ENCODE assay signal across 7 cellular contexts in the genomic region with DNA sequence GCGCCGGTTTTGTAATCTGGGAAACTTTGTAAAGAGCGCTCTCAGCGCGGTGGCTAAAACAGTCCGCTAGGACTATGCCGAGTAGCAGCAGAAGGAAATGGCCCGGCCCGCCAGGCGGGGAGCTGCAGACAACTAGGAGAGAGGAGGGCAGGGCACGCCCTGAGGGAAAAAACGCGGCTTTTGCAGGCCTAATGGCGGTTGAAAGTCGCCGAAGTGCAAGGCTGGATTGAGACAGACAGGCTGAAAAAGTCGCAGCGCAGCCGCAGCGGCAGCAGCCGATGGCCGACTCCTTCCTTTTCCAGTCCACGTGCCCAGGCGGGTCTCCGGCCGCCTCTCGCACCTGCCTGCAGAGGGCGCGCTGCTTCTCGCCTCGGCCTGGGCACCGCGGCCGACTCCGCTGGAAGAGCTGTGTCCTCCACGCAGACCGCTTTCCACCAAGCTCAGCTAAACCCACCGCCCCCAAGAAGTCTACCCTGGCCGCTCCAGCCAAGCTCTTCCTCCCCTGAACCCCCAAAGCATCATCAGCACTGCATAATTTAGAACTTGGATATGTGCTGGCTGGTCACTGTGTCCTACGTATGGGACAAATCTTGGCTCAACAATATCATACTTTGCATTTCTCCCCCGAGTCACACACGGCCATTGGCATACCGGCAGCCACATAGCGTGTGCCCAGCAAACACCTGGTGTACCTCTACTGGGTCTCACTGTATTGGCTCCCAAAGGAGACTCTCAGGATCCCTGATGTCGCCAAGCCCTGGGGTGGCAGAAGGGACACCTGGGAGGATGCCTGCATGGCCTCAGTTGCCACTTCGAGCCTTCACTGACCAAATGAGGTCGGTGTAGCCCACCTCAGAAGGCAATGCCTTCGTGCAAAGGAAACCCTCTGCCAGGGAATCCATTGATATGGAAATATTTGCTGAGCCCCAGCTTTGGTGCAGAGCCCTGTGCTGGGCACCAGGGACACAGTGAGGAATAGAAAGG. TPM values are rescaled to one million over a fixed set of nuclear protein-coding genes. Genes with fewer than 3 reads are reported as not detected.
A peak's percentile ranks its signal among the peaks of the same experiment; 100 is the strongest.
DNase-seq lines count a peak whose midpoint lies in the region; ATAC-seq and TF ChIP-seq lines count a peak whose summit lies in the region.

No MANE protein-coding gene starts in this region.

- no peaks in the 10 kb centered on the region for H3K36me3 ChIP-seq in effector memory CD4-positive, alpha-beta T cell (ENCODE audit: control insufficient read depth, insufficient read depth, low read length)
- no peaks in the 10 kb centered on the region for H3K36me3 ChIP-seq in mesodermal cell (ENCODE audit: control insufficient read depth, insufficient read depth, low read length)

- H3K4me3 Mint-ChIP-seq in activated CD4-positive, alpha-beta memory T cell treated with anti-CD3 and anti-CD28 coated beads, Interleukin-2, amount 10 ng/mL, durations not matched to agents 7 days and 5 days, result peak overlapping the region; percentile 64

- H3K27ac Mint-ChIP-seq in activated CD4-positive, alpha-beta memory T cell treated with anti-CD3 and anti-CD28 coated beads, Interleukin-2, amount 10 ng/mL, durations not matched to agents 7 days and 5 days, result peak overlapping the region; percentile 59

- no peaks in the 10 kb centered on the region for H3K36me3 Mint-ChIP-seq in activated CD4-positive, alpha-beta memory T cell treated with anti-CD3 and anti-CD28 coated beads, Interleukin-2, amount 10 ng/mL, durations not matched to agents 7 days and 5 days (ENCODE audit: low read depth)

- peaks cover 4% of the 10 kb centered on the region for H3K27me3 Mint-ChIP-seq in activated CD4-positive, alpha-beta memory T cell treated with anti-CD3 and anti-CD28 coated beads, Interleukin-2, amount 10 ng/mL, durations not matched to agents 7 days and 5 days

- DNase-seq in GM13976 (ENCODE audit: low spot score) (peak; percentile 78), NCI-H2227 (lab: John Stamatoyannopoulos, UW; ENCODE audit: unreplicated experiment) (peak; percentile 88)
- DNase-seq in activated CD4-positive, alpha-beta memory T cell treated with anti-CD3 and anti-CD28 coated beads, Interleukin-2, amount 10 ng/mL, durations not matched to agents 7 days and 5 days, result peak; percentile 72
- peak; percentile 26 to 47 (median 30) for DNase-seq in effector memory CD4-positive, alpha-beta T cell
- DNase-seq in stimulated activated CD8-positive, alpha-beta memory T cell treated with anti-CD3 and anti-CD28 coated beads, Interleukin-2, amount 100 ng/mL, for 48 hours (ENCODE audit: low read depth in 2 of 2), result peak; percentile 47 to 56

- peaks cover 9% of the 10 kb centered on the region for H3K4me1 Mint-ChIP-seq in activated CD4-positive, alpha-beta memory T cell treated with anti-CD3 and anti-CD28 coated beads, Interleukin-2, amount 10 ng/mL, durations not matched to agents 7 days and 5 days

- no peaks in the 10 kb centered on the region for H3K9me3 Mint-ChIP-seq in activated CD4-positive, alpha-beta memory T cell treated with anti-CD3 and anti-CD28 coated beads, Interleukin-2, amount 10 ng/mL, durations not matched to agents 7 days and 5 days

- in situ Hi-C loops in GM13976 (cut with MboI; ENCODE audit: low sequenced_read_pairs, unreplicated experiment), result no loop called here

- TF ChIP-seq CTCF in GM13976 (IDR thresholded peaks at IDR 0.05; ENCODE audit: borderline replicate concordance, control extremely low read depth, extremely low read depth, insufficient read depth, missing control alignments), result peak; percentile 87

- H3K27ac ChIP-seq in effector memory CD4-positive, alpha-beta T cell (ENCODE audit: insufficient read depth, low read length, poor library complexity, severe bottlenecking), result no peak overlapping the region
- no peak overlapping the region for H3K27ac ChIP-seq in mesodermal cell (ENCODE audit: low read depth, low read length, severe bottlenecking)

- POLR2A ChIA-PET in activated CD4-positive, alpha-beta memory T cell treated with anti-CD3 and anti-CD28 coated beads, Interleukin-2, amount 10 ng/mL, durations not matched to agents 7 days and 5 days (lab: Charles Lee), result interaction anchor here (5.6 kb wide), 1 partner anchor 13 kb away, joined by 49 read pairs; the partner anchor contains the start of gene SLC25A5

- no peaks in the 10 kb centered on the region for H3K4me1 ChIP-seq in effector memory CD4-positive, alpha-beta T cell (ENCODE audit: control insufficient read depth, insufficient read depth, low read length, poor library complexity, severe bottlenecking)
- no peaks in the 10 kb centered on the region for H3K4me1 ChIP-seq in mesodermal cell (ENCODE audit: control insufficient read depth, insufficient read depth, low read length, poor library complexity, severe bottlenecking)

- H3K4me3 ChIP-seq in effector memory CD4-positive, alpha-beta T cell (ENCODE audit: insufficient read depth, low read depth, low read length, poor library complexity, severe bottlenecking), result peak overlapping the region; percentile 52
- H3K4me3 ChIP-seq in mesodermal cell (ENCODE audit: extremely low read depth, insufficient read depth, low read length, poor library complexity, severe bottlenecking), result peak overlapping the region; percentile 8

- WGBS in mesodermal cell (ENCODE audit: insufficient coverage in 2 of 2), 2 experiments, result 24 to 48% methylated on average over 16 to 23 of the region's 48 CpGs

- no peaks in the 10 kb centered on the region for H3K27me3 ChIP-seq in effector memory CD4-positive, alpha-beta T cell (replicated peaks; ENCODE audit: control insufficient read depth, insufficient read depth, low read length, poor library complexity, severe bottlenecking)

- H3K9me3 ChIP-seq in effector memory CD4-positive, alpha-beta T cell (ENCODE audit: control insufficient read depth, low read length), result no peaks in the 10 kb centered on the region
- H3K9me3 ChIP-seq in mesodermal cell (ENCODE audit: control insufficient read depth, low read length), result no peaks in the 10 kb centered on the region

- peak; percentile 86 for ATAC-seq in HG02610 (IDR thresholded peaks at IDR 0.05; ENCODE audit: unreplicated experiment)

- CTCF ChIA-PET in activated CD4-positive, alpha-beta memory T cell treated with anti-CD3 and anti-CD28 coated beads, Interleukin-2, amount 10 ng/mL, durations not matched to agents 7 days and 5 days (lab: Charles Lee), result interaction anchor here (0.7 to 3.7 kb wide), 18 partner anchors 9 to 404 kb away, joined by 3 to 53 read pairs (median 4); partner anchors contain the start of genes SEPTIN6, SLC25A5 and SOWAHD

RNA-seq across cellular contexts. Expression of gene SLC25A5, which starts 14.5 kb away (rescaled TPM):
- total RNA-seq in activated CD4-positive, alpha-beta memory T cell treated with anti-CD3 and anti-CD28 coated beads, Interleukin-2, amount 10 ng/mL, durations not matched to agents 7 days and 5 days, result 100 to 1,000 TPM; 403 TPM
- 372 TPM for polyA plus RNA-seq in mesodermal cell (2013, experiment 1 of 2)
- 359 TPM for polyA plus RNA-seq in mesodermal cell (2013, experiment 2 of 2)

Comparison
In these comparisons a context has a peak if more than half of its experiments do, and no peak if none do; other contexts are left out.
1. DNase-seq: peak in every context shown above with its lines; median percentile 88 in NCI-H2227; 78 in GM13976; 72 in activated CD4-positive, alpha-beta memory T cell treated with anti-CD3 and anti-CD28 coated beads, Interleukin-2, amount 10 ng/mL, durations not matched to agents 7 days and 5 days; 52 in stimulated activated CD8-positive, alpha-beta memory T cell treated with anti-CD3 and anti-CD28 coated beads, Interleukin-2, amount 100 ng/mL, for 48 hours; 30 in effector memory CD4-positive, alpha-beta T cell.